ENCODE assay signal across 8 cellular contexts in genomic region chr10:55485827-55486226, GRCh38.
"Had no signal": no experiment of that assay in that cellular context is flagged by ENCODE, and none has a peak within 500 bp of the region (broad histone marks: within the 10 kb centered on the region; RNA-seq: fewer than 3 reads in every experiment).

No MANE protein-coding gene starts in this region.

- H3K4me3 ChIP-seq: GM23248, GM23338, HAP-1 had no signal

- H2AFZ ChIP-seq: GM23248, GM23338 had no signal

- DNase-seq: GM23248, GOT3, H7, H9, HCEC 1CT, HFFc6 had no signal

- H3K36me3 ChIP-seq: HAP-1 had no signal

- H3K4me2 ChIP-seq: GM23338 had no signal

- H3K27ac ChIP-seq: GM23248 had no signal

- H3K9me3 ChIP-seq: HAP-1 had no signal

- H3K9ac ChIP-seq: GM23248 had no signal
